ENCODE assay signal across 16 cellular contexts in genomic region chr18:49029628-49030027, GRCh38.
DNase-seq lines count a peak whose midpoint lies in the region; ATAC-seq lines count a peak whose summit lies in the region.
"Had no signal": no experiment of that assay in that cellular context is flagged by ENCODE, and none has a peak within 500 bp of the region (broad histone marks: within the 10 kb centered on the region; RNA-seq: fewer than 3 reads in every experiment).

No MANE protein-coding gene starts in this region.

- no peak overlapping the region for H3K27ac Mint-ChIP-seq in activated CD4-positive, alpha-beta memory T cell treated with anti-CD3 and anti-CD28 coated beads, Interleukin-2, amount 10 ng/mL, durations not matched to agents 7 days and 5 days
- H3K27ac Mint-ChIP-seq in activated CD4-positive, alpha-beta memory T cell treated with anti-CD3 and anti-CD28 coated beads for 36 hours: no peak overlapping the region
- H3K27ac Mint-ChIP-seq: CD4-positive, alpha-beta T cell; GM23338 had no signal

- POLR2A ChIA-PET in activated CD4-positive, alpha-beta memory T cell treated with anti-CD3 and anti-CD28 coated beads, Interleukin-2, amount 10 ng/mL, durations not matched to agents 7 days and 5 days (lab: Charles Lee): no interaction called here
- POLR2A ChIA-PET in activated CD4-positive, alpha-beta memory T cell treated with anti-CD3 and anti-CD28 coated beads for 36 hours (lab: Charles Lee): no interaction called here

- H3K9ac ChIP-seq in BLaER1: no peak overlapping the region
- H3K9ac ChIP-seq in mesenchymal stem cell (ENCODE audit: low read length): peak overlapping the region; percentile 63

- H3K4ac ChIP-seq in mesenchymal stem cell (ENCODE audit: low read depth in 1 of 2, low read length in 2 of 2): no peak overlapping the region

- H3K9me3 Mint-ChIP-seq in activated CD4-positive, alpha-beta memory T cell treated with anti-CD3 and anti-CD28 coated beads, Interleukin-2, amount 10 ng/mL, durations not matched to agents 7 days and 5 days: no peaks in the 10 kb centered on the region
- H3K9me3 Mint-ChIP-seq in activated CD4-positive, alpha-beta memory T cell treated with anti-CD3 and anti-CD28 coated beads for 36 hours: no peaks in the 10 kb centered on the region
- H3K9me3 Mint-ChIP-seq: CD4-positive, alpha-beta T cell; GM23338 had no signal

- H3K4me1 ChIP-seq in BLaER1: peaks cover 78% of the 10 kb centered on the region
- H3K4me1 ChIP-seq in mesenchymal stem cell (ENCODE audit: control insufficient read depth, insufficient read depth, low read depth, low read length): peaks cover 1% of the 10 kb centered on the region

- H2AK5ac ChIP-seq in mesenchymal stem cell (ENCODE audit: low read length, severe bottlenecking): no peak overlapping the region

- peaks cover 21% of the 10 kb centered on the region for H3K4me1 Mint-ChIP-seq in activated CD4-positive, alpha-beta memory T cell treated with anti-CD3 and anti-CD28 coated beads, Interleukin-2, amount 10 ng/mL, durations not matched to agents 7 days and 5 days
- peaks cover 15% of the 10 kb centered on the region for H3K4me1 Mint-ChIP-seq in activated CD4-positive, alpha-beta memory T cell treated with anti-CD3 and anti-CD28 coated beads for 36 hours (ENCODE audit: low read depth)

- peak; percentile 4 for DNase-seq in activated CD4-positive, alpha-beta memory T cell treated with anti-CD3 and anti-CD28 coated beads, Interleukin-2, amount 10 ng/mL, durations not matched to agents 7 days and 5 days
- DNase-seq in activated CD4-positive, alpha-beta memory T cell treated with anti-CD3 and anti-CD28 coated beads for 36 hours: no peak
- DNase-seq in ecto neural progenitor cell (ENCODE audit: low spot score) (peak; percentile 35), mesenchymal stem cell (no peak), NCI-H146 (lab: John Stamatoyannopoulos, UW) (no peak)
- DNase-seq in effector CD8-positive, alpha-beta T cell (lab: John Stamatoyannopoulos, UW): no peak
- DNase-seq: 8988T; C1 segment of cervical spinal cord; CD4-positive, alpha-beta T cell; DMS153; DMS79 treated with DMSO at 0.1 percent for 48 hours; EL; H7 had no signal

- H2BK12ac ChIP-seq in mesenchymal stem cell (ENCODE audit: low read length in 2 of 2): no peak overlapping the region

- H3K27ac ChIP-seq in BLaER1 (peak overlapping the region; percentile 100), mesenchymal stem cell (ENCODE audit: low read length, poor library complexity, severe bottlenecking) (no peak overlapping the region)

- H3K18ac ChIP-seq in mesenchymal stem cell (ENCODE audit: low read depth in 1 of 2, low read length in 2 of 2): no peak overlapping the region

- no peaks in the 10 kb centered on the region for H3K79me1 ChIP-seq in mesenchymal stem cell (replicated peaks; ENCODE audit: low read length, poor library complexity, severe bottlenecking)

- H3K14ac ChIP-seq in mesenchymal stem cell (ENCODE audit: low read length in 2 of 2): no peak overlapping the region

- no peak overlapping the region for H3K4me3 Mint-ChIP-seq in activated CD4-positive, alpha-beta memory T cell treated with anti-CD3 and anti-CD28 coated beads, Interleukin-2, amount 10 ng/mL, durations not matched to agents 7 days and 5 days
- H3K4me3 Mint-ChIP-seq in activated CD4-positive, alpha-beta memory T cell treated with anti-CD3 and anti-CD28 coated beads for 36 hours: no peak overlapping the region
- H3K4me3 Mint-ChIP-seq: CD4-positive, alpha-beta T cell; GM23338 had no signal

- H3K4me2 ChIP-seq in BLaER1: no peak overlapping the region
- H3K4me2 ChIP-seq in mesenchymal stem cell (ENCODE audit: low read length, poor library complexity, severe bottlenecking): no peak overlapping the region
- H3K4me2 ChIP-seq: GM23338 had no signal

- H2BK120ac ChIP-seq in mesenchymal stem cell (ENCODE audit: low read depth, low read length): no peak overlapping the region

- H3K36me3 ChIP-seq in BLaER1: peaks cover 36% of the 10 kb centered on the region
- H3K36me3 ChIP-seq in mesenchymal stem cell (ENCODE audit: control insufficient read depth in 1 of 2, insufficient read depth in 2 of 2, low read depth in 1 of 2, low read length in 2 of 2): no peaks in the 10 kb centered on the region

- no peaks in the 10 kb centered on the region for H4K20me1 ChIP-seq in BLaER1

- H2BK15ac ChIP-seq in mesenchymal stem cell (ENCODE audit: low read depth, poor library complexity, severe bottlenecking): no peak overlapping the region

- ATAC-seq in HG03460 (IDR thresholded peaks at IDR 0.05; ENCODE audit: unreplicated experiment): no peak
- ATAC-seq: GM23338 had no signal

- H3K27me3 ChIP-seq in BLaER1 (no peaks in the 10 kb centered on the region), mesenchymal stem cell (ENCODE audit: control insufficient read depth in 1 of 2, insufficient read depth in 1 of 2, low read length in 2 of 2) (peaks cover 0 to 3% of the 10 kb centered on the region in 2 experiments)

- no peaks in the 10 kb centered on the region for H3K36me3 Mint-ChIP-seq in activated CD4-positive, alpha-beta memory T cell treated with anti-CD3 and anti-CD28 coated beads, Interleukin-2, amount 10 ng/mL, durations not matched to agents 7 days and 5 days (ENCODE audit: low read depth)
- H3K36me3 Mint-ChIP-seq in activated CD4-positive, alpha-beta memory T cell treated with anti-CD3 and anti-CD28 coated beads for 36 hours: no peaks in the 10 kb centered on the region

- no peak overlapping the region for H4K8ac ChIP-seq in mesenchymal stem cell (ENCODE audit: low read length)

- peaks cover 6% of the 10 kb centered on the region for H3K27me3 Mint-ChIP-seq in activated CD4-positive, alpha-beta memory T cell treated with anti-CD3 and anti-CD28 coated beads, Interleukin-2, amount 10 ng/mL, durations not matched to agents 7 days and 5 days
- H3K27me3 Mint-ChIP-seq in activated CD4-positive, alpha-beta memory T cell treated with anti-CD3 and anti-CD28 coated beads for 36 hours: peaks cover 3% of the 10 kb centered on the region
- H3K27me3 Mint-ChIP-seq: CD4-positive, alpha-beta T cell had no signal

- CTCF ChIA-PET in activated CD4-positive, alpha-beta memory T cell treated with anti-CD3 and anti-CD28 coated beads, Interleukin-2, amount 10 ng/mL, durations not matched to agents 7 days and 5 days (lab: Charles Lee): no interaction called here
- CTCF ChIA-PET in activated CD4-positive, alpha-beta memory T cell treated with anti-CD3 and anti-CD28 coated beads for 36 hours (lab: Charles Lee): interaction anchor here (0.7 to 1.0 kb wide), 3 partner anchors 17 to 416 kb away, joined by 3 to 4 read pairs (median 3); no protein-coding TSS in a partner anchor

- H3K4me3 ChIP-seq in BLaER1: no peak overlapping the region
- peak overlapping the region in 1 of 2 experiments; percentile 48 for H3K4me3 ChIP-seq in mesenchymal stem cell (ENCODE audit: insufficient read depth in 1 of 2, low read depth in 1 of 2, low read length in 2 of 2)
- H3K4me3 ChIP-seq: GM23338 had no signal

- 93% methylated on average over 6 of the region's 8 CpGs for WGBS in mesenchymal stem cell

- no peak overlapping the region for H2AFZ ChIP-seq in mesenchymal stem cell (ENCODE audit: low read depth, low read length)
- H2AFZ ChIP-seq: GM23338 had no signal

- no peak overlapping the region for H2BK5ac ChIP-seq in mesenchymal stem cell (ENCODE audit: low read depth, low read length, poor library complexity, severe bottlenecking)

- no peak overlapping the region for H4K91ac ChIP-seq in mesenchymal stem cell (ENCODE audit: low read length)

- H3K23ac ChIP-seq in mesenchymal stem cell (ENCODE audit: low read length in 2 of 2): no peak overlapping the region

- intact Hi-C loops in activated CD4-positive, alpha-beta memory T cell treated with anti-CD3 and anti-CD28 coated beads for 36 hours (cut with micrococcal nuclease): no loop called here

- peaks cover 24% of the 10 kb centered on the region for H3K9me3 ChIP-seq in BLaER1
- no peaks in the 10 kb centered on the region for H3K9me3 ChIP-seq in mesenchymal stem cell (ENCODE audit: control insufficient read depth, low read length)

Comparison
In these comparisons a context has a peak if more than half of its experiments do, and no peak if none do; other contexts are left out.
1. DNase-seq: peak in activated CD4-positive, alpha-beta memory T cell treated with anti-CD3 and anti-CD28 coated beads, Interleukin-2, amount 10 ng/mL, durations not matched to agents 7 days and 5 days (single experiment) and ecto neural progenitor cell (single experiment); none in activated CD4-positive, alpha-beta memory T cell treated with anti-CD3 and anti-CD28 coated beads for 36 hours (single experiment), mesenchymal stem cell (single experiment), effector CD8-positive, alpha-beta T cell (single experiment) and NCI-H146 (single experiment).